Comparison of ENCODE assay signal across 17 cellular contexts in the genomic region with DNA sequence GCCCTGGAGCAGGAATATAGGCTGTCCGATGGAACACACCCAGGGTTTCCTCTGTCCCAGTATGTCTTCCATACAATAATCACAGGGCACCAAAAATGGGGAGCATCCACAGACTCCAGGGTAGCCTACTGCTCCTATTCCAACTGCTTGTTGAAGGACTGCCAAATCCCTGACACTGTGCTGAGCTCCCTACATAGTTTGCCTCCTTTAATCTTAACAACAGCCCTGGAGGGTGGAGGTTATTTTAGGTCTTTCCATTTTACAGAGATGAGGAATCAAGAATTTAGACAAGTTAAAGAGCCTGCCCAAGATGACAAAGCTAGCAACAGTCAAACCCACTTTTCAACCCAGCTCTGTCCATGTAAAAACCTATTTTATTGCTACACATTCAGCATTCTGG.
A peak's percentile ranks its signal among the peaks of the same experiment; 100 is the strongest.
DNase-seq lines count a peak whose midpoint lies in the region; ATAC-seq and TF ChIP-seq lines count a peak whose summit lies in the region.
"Had no signal": no experiment of that assay in that cellular context is flagged by ENCODE, and none has a peak within 500 bp of the region (broad histone marks: within the 10 kb centered on the region; RNA-seq: fewer than 3 reads in every experiment).

No MANE protein-coding gene starts in this region.

- ATAC-seq in left cardiac atrium (peak; percentile 53 to 75), right cardiac atrium (peak; percentile 50 to 59), left lung (no peak)

- peak overlapping the region; percentile 74 for H3K27ac Mint-ChIP-seq in endodermal cell
- H3K27ac Mint-ChIP-seq: CD4-positive, alpha-beta memory T cell; HFFc6 had no signal

- H3K36me3 ChIP-seq in endodermal cell (ENCODE audit: control insufficient read depth, insufficient read depth, low read length) (no peaks in the 10 kb centered on the region), cardiac muscle cell (no peaks in the 10 kb centered on the region), WERI-Rb-1 (no peaks in the 10 kb centered on the region), spleen (no peaks in the 10 kb centered on the region), left lung (no peaks in the 10 kb centered on the region)
- H3K36me3 ChIP-seq: HAP-1 had no signal

- H3K27me3 ChIP-seq in endodermal cell (ENCODE audit: control insufficient read depth, insufficient read depth, low read length, poor library complexity, severe bottlenecking) (no peaks in the 10 kb centered on the region), cardiac muscle cell (no peaks in the 10 kb centered on the region), right cardiac atrium (ENCODE audit: control insufficient read depth, insufficient read depth) (no peaks in the 10 kb centered on the region), WERI-Rb-1 (ENCODE audit: insufficient read depth, low read depth, severe bottlenecking) (no peaks in the 10 kb centered on the region), spleen (replicated peaks in 1 of 7) (no peaks in the 10 kb centered on the region), left lung (no peaks in the 10 kb centered on the region)

- H3K9ac ChIP-seq in endodermal cell (ENCODE audit: extremely low read depth, low read length, poor library complexity, severe bottlenecking): no peak overlapping the region

- H3K4me3 ChIP-seq in endodermal cell (ENCODE audit: low read length) (no peak overlapping the region), cardiac muscle cell (no peak overlapping the region), right cardiac atrium (ENCODE audit: low read length) (no peak overlapping the region), WERI-Rb-1 (ENCODE audit: low read depth, low read length) (no peak overlapping the region), spleen (no peak overlapping the region), left lung (no peak overlapping the region)
- H3K4me3 ChIP-seq: HAP-1 had no signal

- peaks cover 44% of the 10 kb centered on the region for H3K4me1 Mint-ChIP-seq in endodermal cell
- H3K4me1 Mint-ChIP-seq: CD4-positive, alpha-beta memory T cell had no signal

- no peak overlapping the region for H3K4me3 Mint-ChIP-seq in endodermal cell
- H3K4me3 Mint-ChIP-seq: CD4-positive, alpha-beta memory T cell; HFFc6 had no signal

- intact Hi-C loops in left cardiac atrium (cut with DNase I): no loop called here
- intact Hi-C loops in right cardiac atrium (cut with DNase I): no loop called here
- intact Hi-C loops in spleen (cut with DNase I; ENCODE audit: low total_unique reads): no loop called here
- intact Hi-C loops in left lung (cut with DNase I): no loop called here

- H3K27ac ChIP-seq in endodermal cell (ENCODE audit: low read depth, low read length) (no peak overlapping the region), cardiac muscle cell (peak overlapping the region; percentile 3), right cardiac atrium (ENCODE audit: low read length) (no peak overlapping the region), WERI-Rb-1 (no peak overlapping the region), spleen (peak overlapping the region in 2 of 8 donors; percentile 5 to 75), left lung (peak overlapping the region in 1 of 2 donors; percentile 1)

- peaks cover 5% of the 10 kb centered on the region for H3K36me3 Mint-ChIP-seq in endodermal cell (ENCODE audit: low read depth)
- H3K36me3 Mint-ChIP-seq: CD4-positive, alpha-beta memory T cell had no signal

- H3K9me3 Mint-ChIP-seq in endodermal cell: peaks cover 8% of the 10 kb centered on the region
- H3K9me3 Mint-ChIP-seq: HFFc6 had no signal

- no peak for TF ChIP-seq POLR2A in spleen (IDR thresholded peaks at IDR 0.05)

- 70 to 100% methylated on average over 1 of the region's 1 CpG for WGBS in endodermal cell (ENCODE audit: insufficient coverage in 1 of 2, insufficient read length in 1 of 2), 2 experiments
- WGBS in right cardiac atrium: 63% methylated on average over 1 of the region's 1 CpG
- WGBS in spleen, 5 donors: 80 to 97% (median 83%) methylated on average over 1 of the region's 1 CpG

- no peaks in the 10 kb centered on the region for H3K27me3 Mint-ChIP-seq in endodermal cell (ENCODE audit: insufficient read depth)

- TF ChIP-seq CTCF in endodermal cell (conservative IDR thresholded peaks at IDR 0.05) (no peak), cardiac muscle cell (IDR thresholded peaks at IDR 0.05; ENCODE audit: low read depth, low read length) (no peak), WERI-Rb-1 (IDR thresholded peaks at IDR 0.05; ENCODE audit: low read depth, low read length) (no peak), spleen (IDR thresholded peaks at IDR 0.05 in 8 of 11, conservative IDR thresholded peaks at IDR 0.05 in 3 of 11) (no peak), left lung (IDR thresholded peaks at IDR 0.05) (no peak)

- H3K9me3 ChIP-seq in endodermal cell (ENCODE audit: control insufficient read depth, low read length): peaks cover 12% of the 10 kb centered on the region
- H3K9me3 ChIP-seq in cardiac muscle cell (ENCODE audit: low read depth): no peaks in the 10 kb centered on the region
- no peaks in the 10 kb centered on the region for H3K9me3 ChIP-seq in right cardiac atrium (ENCODE audit: control insufficient read depth, low read length)
- H3K9me3 ChIP-seq in WERI-Rb-1 (ENCODE audit: severe bottlenecking): no peaks in the 10 kb centered on the region
- peaks cover 0 to 7% (median under 1%) of the 10 kb centered on the region in 8 donors for H3K9me3 ChIP-seq in spleen
- H3K9me3 ChIP-seq in left lung: peaks cover 0 to 3% of the 10 kb centered on the region in 2 donors
- H3K9me3 ChIP-seq: HAP-1 had no signal

- H3K4me1 ChIP-seq in endodermal cell (ENCODE audit: control insufficient read depth, insufficient read depth, low read length): peaks cover 7% of the 10 kb centered on the region
- H3K4me1 ChIP-seq in cardiac muscle cell (ENCODE audit: low read depth): peaks cover 45% of the 10 kb centered on the region
- peaks cover 11% of the 10 kb centered on the region for H3K4me1 ChIP-seq in right cardiac atrium (ENCODE audit: control insufficient read depth, insufficient read depth, low read length)
- H3K4me1 ChIP-seq in spleen: peaks cover 0 to 25% (median 12%) of the 10 kb centered on the region in 6 donors
- no peaks in the 10 kb centered on the region for H3K4me1 ChIP-seq in left lung
- H3K4me1 ChIP-seq: HAP-1 had no signal

- DNase-seq in endodermal cell: no peak
- peak; percentile 20 to 52 for DNase-seq in cardiac muscle cell (ENCODE audit: low read depth in 1 of 2, low spot score in 1 of 2)
- no peak for DNase-seq in left cardiac atrium
- DNase-seq in right cardiac atrium: no peak
- DNase-seq in NCI-H1048 (lab: John Stamatoyannopoulos, UW): no peak
- DNase-seq in WERI-Rb-1: no peak
- no peak for DNase-seq in spleen
- DNase-seq in left lung: no peak
- DNase-seq: C1 segment of cervical spinal cord; Calu3; CD4-positive, alpha-beta memory T cell; COR-L47; DMS53; DND-41; GOT3; HFFc6 had no signal

Comparison
In these comparisons a context has a peak if more than half of its experiments do, and no peak if none do; other contexts are left out.
1. DNase-seq: peak in cardiac muscle cell (2 of 2); none in endodermal cell (single experiment), left cardiac atrium (single experiment), right cardiac atrium (0 of 3), NCI-H1048 (single experiment), WERI-Rb-1 (single experiment), spleen (single experiment) and left lung (0 of 2).